30 cellular contexts compared by ENCODE assay signal in genomic region chr10:7553531-7553930, GRCh38.
"Had no signal": no experiment of that assay in that cellular context is flagged by ENCODE, and none has a peak within 500 bp of the region (broad histone marks: within the 10 kb centered on the region; RNA-seq: fewer than 3 reads in every experiment).

No MANE protein-coding gene starts in this region.

- H3K9me3 ChIP-seq: breast epithelium, esophagus muscularis mucosa, gastrocnemius medialis, heart left ventricle had no signal

- DNase-seq: activated B cell treated with CpG ODN at 0.5 μM for 24 hours; activated CD4-positive, alpha-beta T cell treated with anti-CD3 and anti-CD28 coated beads for 48 hours; activated CD4-positive, alpha-beta T cell treated with anti-CD3 and anti-CD28 coated beads, Interleukin-2, amount 50 U/mL, for 1 hour; activated CD4-positive, alpha-beta T cell treated with anti-CD3 and anti-CD28 coated beads, Interleukin-2, amount 50 U/mL, for 48 hours; activated CD8-positive, alpha-beta memory T cell treated with anti-CD3 and anti-CD28 coated beads for 24 hours; activated CD8-positive, alpha-beta T cell treated with anti-CD3 and anti-CD28 coated beads for 36 hours; activated effector memory CD4-positive, alpha-beta T cell treated with Interleukin-2 at 50 U/mL for 16 hours; activated gamma-delta T cell treated with Interleukin-2 at 50 U/mL for 16 hours; activated naive CD4-positive, alpha-beta T cell treated with anti-CD3 and anti-CD28 coated beads, Interleukin-2, amount 50 U/mL, for 16 hours; activated naive CD4-positive, alpha-beta T cell treated with Interleukin-2 at 50 U/mL for 16 hours; activated T-cell treated with anti-CD3 and anti-CD28 coated beads, Interleukin-2, amount 50 U/mL, for 4 hours; amygdala; aorta; dorsolateral prefrontal cortex; effector memory CD4-positive, alpha-beta T cell; endodermal cell; foreskin keratinocyte; gastrocnemius medialis; glutamatergic neuron; heart left ventricle; T-helper 1 cell; T-helper 17 cell; T1000; WERI-Rb-1 had no signal

- H3K4me3 ChIP-seq: breast epithelium, cardiac muscle cell, coronary artery, dorsolateral prefrontal cortex, esophagus muscularis mucosa, gastrocnemius medialis, heart left ventricle had no signal

- H3K27me3 ChIP-seq: breast epithelium, cardiac muscle cell, dorsolateral prefrontal cortex, esophagus muscularis mucosa, foreskin keratinocyte, heart left ventricle had no signal

- H3K4me1 ChIP-seq: breast epithelium, foreskin keratinocyte, gastrocnemius medialis had no signal

- H3K27ac ChIP-seq: breast epithelium, cardiac muscle cell, coronary artery, dorsolateral prefrontal cortex, esophagus muscularis mucosa, foreskin keratinocyte, gastrocnemius medialis, WERI-Rb-1 had no signal

- ATAC-seq: activated CD4-positive, CD25-positive, alpha-beta regulatory T cell treated with anti-CD3 and anti-CD28 coated beads, Interleukin-2, amount 50 U/mL, for 24 hours; activated CD8-positive, alpha-beta T cell treated with anti-CD3 and anti-CD28 coated beads for 36 hours; activated T-cell treated with anti-CD3 and anti-CD28 coated beads, Interleukin-2, amount 50 U/mL, for 4 hours; activated T-helper 17 cell treated with anti-CD3 and anti-CD28 coated beads, Interleukin-2, amount 50 U/mL, for 72 hours; foreskin keratinocyte; gastrocnemius medialis; heart left ventricle; T-helper 17 cell had no signal

- H3K36me3 ChIP-seq: breast epithelium, cardiac muscle cell, esophagus muscularis mucosa, gastrocnemius medialis, heart left ventricle, WERI-Rb-1 had no signal
